In the genomic region with DNA sequence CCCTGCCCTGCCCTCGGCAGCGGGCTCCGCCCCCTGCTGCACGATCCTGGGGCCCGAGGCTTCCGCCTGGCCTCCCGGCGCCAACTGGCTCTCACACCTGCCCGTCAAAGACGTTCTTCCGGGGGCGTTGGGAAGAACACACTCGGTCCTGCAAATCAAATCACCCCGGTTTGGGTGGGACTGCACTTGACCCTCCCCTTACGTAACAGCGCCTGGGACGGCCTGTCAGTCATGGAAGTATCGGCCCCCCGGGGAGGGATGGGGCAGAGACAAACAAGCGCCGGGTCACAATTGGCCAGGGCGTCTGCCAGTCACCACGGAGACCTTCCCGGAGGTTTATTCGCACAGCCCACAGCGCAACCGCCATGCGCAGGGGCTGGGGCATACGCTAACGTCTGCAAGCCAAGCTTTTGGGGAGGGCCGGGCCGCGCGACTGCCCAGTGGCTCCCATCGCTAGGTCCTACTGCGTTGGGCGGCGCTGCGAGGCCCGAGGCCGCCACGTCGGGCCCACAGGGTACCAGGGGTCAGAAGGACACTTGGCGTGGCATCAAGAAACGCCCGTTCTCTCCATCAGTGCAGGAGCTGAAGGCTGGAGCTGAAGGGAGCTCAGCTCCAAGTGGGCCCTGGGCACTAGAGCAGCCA, we compare ENCODE assay signal across 8 cellular contexts. TPM values are rescaled to one million over a fixed set of nuclear protein-coding genes. Genes with fewer than 3 reads are reported as not detected.
DNase-seq lines count a peak whose midpoint lies in the region; ATAC-seq, FAIRE-seq and TF ChIP-seq lines count a peak whose summit lies in the region.

No MANE protein-coding gene starts in this region.

- H3K79me2 ChIP-seq in HepG2 (ENCODE audit: insufficient read depth, low read length): peaks cover 14% of the 10 kb centered on the region

- H3K4me3 Mint-ChIP-seq in CD4-positive, CD25-positive, alpha-beta regulatory T cell: peak overlapping the region; percentile 91 to 98 (median 93)

- FAIRE-seq in HepG2 (lab: Jason Lieb, UNC): peak; percentile 99

- H3K27me3 ChIP-seq in CD4-positive, CD25-positive, alpha-beta regulatory T cell (ENCODE audit: control insufficient read depth, insufficient read depth, low read length): no peaks in the 10 kb centered on the region
- no peaks in the 10 kb centered on the region; a peak in 1 of 5 replicates for H3K27me3 ChIP-seq in HepG2 (ENCODE audit: control insufficient read depth in 1 of 2, insufficient read depth in 2 of 2, low read length in 2 of 2)

- peaks cover 15% of the 10 kb centered on the region for H3K36me3 ChIP-seq in CD4-positive, CD25-positive, alpha-beta regulatory T cell (ENCODE audit: control insufficient read depth, insufficient read depth, low read length)
- peaks cover 0 to 4% of the 10 kb centered on the region in 2 experiments; a peak in 1 of 5 replicates for H3K36me3 ChIP-seq in HepG2 (replicated peaks in 1 of 2; ENCODE audit: control insufficient read depth in 1 of 2, insufficient read depth in 2 of 2, low read length in 2 of 2)

- peak; percentile 86 to 96 for TF ChIP-seq POLR2A in HepG2 (IDR thresholded peaks at IDR 0.05; ENCODE audit: insufficient read depth in 1 of 2, low read depth in 2 of 2, low read length in 2 of 2)

- no peak for TF ChIP-seq RAD21 in HepG2 (CRISPR knock-in tag; IDR thresholded peaks at IDR 0.05)

- peaks cover 52% of the 10 kb centered on the region for H3K4me1 ChIP-seq in CD4-positive, CD25-positive, alpha-beta regulatory T cell (ENCODE audit: control insufficient read depth, insufficient read depth, low read length, poor library complexity, severe bottlenecking)
- H3K4me1 ChIP-seq in HepG2 (ENCODE audit: insufficient read depth, low read length): peaks cover 26% of the 10 kb centered on the region

- peak overlapping the region; percentile 86 for H3K27ac ChIP-seq in CD4-positive, CD25-positive, alpha-beta regulatory T cell (ENCODE audit: insufficient read depth, low read length, poor library complexity, severe bottlenecking)
- H3K27ac ChIP-seq in HepG2 (ENCODE audit: extremely low read length, insufficient read depth, low read length): peak overlapping the region; percentile 71

- H3K4me2 ChIP-seq in HepG2 (ENCODE audit: low read depth, low read length): peak overlapping the region; percentile 97

- peaks cover 4% of the 10 kb centered on the region for H3K27me3 Mint-ChIP-seq in CD4-positive, CD25-positive, alpha-beta regulatory T cell

- no peak overlapping the region for H2AFZ ChIP-seq in HepG2 (ENCODE audit: low read length)

- H3K4me3 ChIP-seq in CD4-positive, CD25-positive, alpha-beta regulatory T cell (ENCODE audit: low read depth, low read length): peak overlapping the region; percentile 72
- peak overlapping the region; percentile 73 to 94 (median 92) for H3K4me3 ChIP-seq in HepG2 (replicated peaks in 1 of 3; ENCODE audit: insufficient read depth in 1 of 3, low read depth in 2 of 3, low read length in 3 of 3)

- H3K36me3 Mint-ChIP-seq in CD4-positive, CD25-positive, alpha-beta regulatory T cell: peaks cover 13% of the 10 kb centered on the region

- POLR2A ChIA-PET in HepG2 (lab: Yijun Ruan, JAX): interaction anchor here (0.6 to 2.5 kb wide), 15 partner anchors 8 to 782 kb away, joined by 3 to 23 read pairs (median 3); a partner anchor contains a TSS

- no peaks in the 10 kb centered on the region for H3K9me3 ChIP-seq in CD4-positive, CD25-positive, alpha-beta regulatory T cell (ENCODE audit: control insufficient read depth in 2 of 2, low read length in 2 of 2)
- H3K9me3 ChIP-seq in HepG2 (ENCODE audit: low read length): no peaks in the 10 kb centered on the region

- peak overlapping the region; percentile 73 for H3K9ac ChIP-seq in HepG2 (ENCODE audit: insufficient read depth, low read depth, low read length)

- intact Hi-C loops in HepG2 (cut with micrococcal nuclease; ENCODE audit: unreplicated experiment): no loop called here

- H4K20me1 ChIP-seq in HepG2 (ENCODE audit: insufficient read depth, low read length): no peaks in the 10 kb centered on the region

- no TSS peak for BruUV-seq in HepG2 (replicated peaks; lab: Mats Ljungman, UMichigan)

- peaks cover 0 to 2% (median 0%) of the 10 kb centered on the region in 7 donors for H3K9me3 Mint-ChIP-seq in CD4-positive, CD25-positive, alpha-beta regulatory T cell

- CTCF ChIA-PET in HepG2 (lab: Yijun Ruan, JAX; ENCODE audit: low intra/inter-chr PET ratio, low total read pairs): interaction anchor here (1.3 kb wide), 1 partner anchor 44 kb away, joined by 3 read pairs; no protein-coding TSS in a partner anchor

- peak overlapping the region; percentile 77 to 92 (median 88) for H3K27ac Mint-ChIP-seq in CD4-positive, CD25-positive, alpha-beta regulatory T cell

- H3K4me1 Mint-ChIP-seq in CD4-positive, CD25-positive, alpha-beta regulatory T cell: peaks cover 17 to 56% (median 36%) of the 10 kb centered on the region in 4 donors

- DNase-seq in CD4-positive, CD25-positive, alpha-beta regulatory T cell: peak; percentile 100
- DNase-seq in NCI-H774 (lab: John Stamatoyannopoulos, UW): peak; percentile 99
- DNase-seq in activated CD4-positive, alpha-beta T cell treated with anti-CD3 and anti-CD28 coated beads, Interleukin-2, amount 50 U/mL, for 48 hours: peak; percentile 100
- DNase-seq in dermis blood vessel endothelial cell: peak; percentile 100
- DNase-seq in HepG2 (ENCODE audit: low spot score): peak; percentile 100
- DNase-seq in stimulated activated CD4-positive, alpha-beta T cell treated with anti-CD3 and anti-CD28 coated beads, Interleukin-2, amount 100 ng/mL, for 48 hours: peak; percentile 98 to 99

- in situ Hi-C loops in HepG2 (cut with HindIII; ENCODE audit: extremely low pct_ligation_motif_present, low pct_unique_long_range_greater_than_20kb): no loop called here

- peak; percentile 91 to 94 for ATAC-seq in CD4-positive, CD25-positive, alpha-beta regulatory T cell (ENCODE audit: low read depth in 2 of 2)
- peak; percentile 95 for ATAC-seq in GM19438 (IDR thresholded peaks at IDR 0.05; ENCODE audit: low read depth, unreplicated experiment)
- peak; percentile 96 for ATAC-seq in HG03571 (IDR thresholded peaks at IDR 0.05; ENCODE audit: unreplicated experiment)
- peak; percentile 93 for ATAC-seq in HepG2

- peak; percentile 46 for TF ChIP-seq CTCF in HepG2 (CRISPR knock-in tag; IDR thresholded peaks at IDR 0.05)

- WGBS in HepG2 (ENCODE audit: low lambda C conversion rate): 0% methylated on average over 14 of the region's 46 CpGs

- TF ChIP-seq EP300 in HepG2 (IDR thresholded peaks at IDR 0.05; ENCODE audit: low read depth in 2 of 2, low read length in 2 of 2) (peak; percentile 40 to 52; a peak in 2 of 4 replicates), HepG2 (CRISPR knock-in tag; IDR thresholded peaks at IDR 0.05; ENCODE audit: borderline replicate concordance) (no peak)

TF ChIP-seq in HepG2, 621 proteins besides CTCF, POLR2A, EP300 and RAD21 (continues in another document):
- peak; percentile 80; the same call in 1 of the 2 replicates for TF ChIP-seq GFI1 (CRISPR knock-in tag; IDR thresholded peaks at IDR 0.05; ENCODE audit: borderline replicate concordance)
- TF ChIP-seq ONECUT2 (CRISPR knock-in tag; IDR thresholded peaks at IDR 0.05): no peak
- TF ChIP-seq RXRB (CRISPR knock-in tag; IDR thresholded peaks at IDR 0.05; ENCODE audit: borderline replicate concordance): peak; percentile 81
- TF ChIP-seq PHF20 (CRISPR knock-in tag; IDR thresholded peaks at IDR 0.05): peak; percentile 76

RNA-seq across cellular contexts. Expression of a gene that starts 0.4 kb away (rescaled TPM):
- 60.0 TPM for total RNA-seq in CD4-positive, CD25-positive, alpha-beta regulatory T cell
- polyA plus RNA-seq in CD4-positive, CD25-positive, alpha-beta regulatory T cell: 100 to 1,000 TPM in 1 of 4 donors, 10 to 100 TPM in 3; 74.1 to 109 (median 83.7) TPM
- total RNA-seq in dermis blood vessel endothelial cell (49.0 and 56.4 TPM in 2 replicates), HepG2 (2016; rRNA removed; fragmentation: Illumina TruSeq; extraction: Trizol) (28.8 and 30.1 TPM in 2 replicates)
- 18.8 and 20.7 TPM in 2 replicates for total RNA-seq in HepG2 (2016; cell fraction: cytosol; rRNA removed; fragmentation: Illumina TruSeq; extraction: Trizol; ENCODE audit: low read depth)
- total RNA-seq in HepG2 (2016; cell fraction: insoluble cytoplasmic fraction; rRNA removed; fragmentation: Illumina TruSeq; extraction: Trizol): 24.2 and 33.8 TPM in 2 replicates
- total RNA-seq in HepG2 (2016; cell fraction: membrane; rRNA removed; fragmentation: Illumina TruSeq; extraction: Trizol): 35.6 and 35.7 TPM in 2 replicates
- total RNA-seq in HepG2 (2016; cell fraction: nucleus; rRNA removed; fragmentation: Illumina TruSeq; extraction: Trizol): 28.0 and 29.0 TPM in 2 replicates
- polyA plus RNA-seq in HepG2 (2011; rRNA removed): 45.6 and 49.0 TPM in 2 replicates
- polyA plus RNA-seq in HepG2 (2011; cell fraction: cytosol; rRNA removed): 19.8 and 29.5 TPM in 2 replicates
- polyA plus RNA-seq in HepG2 (2011; cell fraction: nucleus; rRNA removed): 68.8 and 72.6 TPM in 2 replicates
- 28.1 and 33.7 TPM in 2 replicates for polyA plus RNA-seq in HepG2 (2012)
- polyA plus RNA-seq in HepG2 (2016; cell fraction: cytosol; fragmentation: Illumina TruSeq; extraction: Trizol; ENCODE audit: low read depth): 22.4 and 30.5 TPM in 2 replicates
- 30.0 and 31.0 TPM in 2 replicates for polyA plus RNA-seq in HepG2 (2016; cell fraction: insoluble cytoplasmic fraction; fragmentation: Illumina TruSeq; extraction: Trizol; ENCODE audit: low read depth)
- 35.3 and 37.7 TPM in 2 replicates for polyA plus RNA-seq in HepG2 (2016; cell fraction: membrane; fragmentation: Illumina TruSeq; extraction: Trizol; ENCODE audit: low read depth)
- polyA plus RNA-seq in HepG2 (2016; cell fraction: nucleus; fragmentation: Illumina TruSeq; extraction: Trizol; ENCODE audit: insufficient read depth, low read depth): 58.4 and 63.0 TPM in 2 replicates
- polyA minus RNA-seq in HepG2 (2011; rRNA and poly(A)+ RNA removed; ENCODE audit: low replicate concordance): 19.4 and 24.5 TPM in 2 replicates
- polyA minus RNA-seq in HepG2 (2011; cell fraction: cytosol; rRNA and poly(A)+ RNA removed): 15.7 and 17.4 TPM in 2 replicates
- 43.4 and 69.0 TPM in 2 replicates for polyA minus RNA-seq in HepG2 (2011; cell fraction: nucleus; rRNA and poly(A)+ RNA removed)

Comparison
In these comparisons a context has a peak if more than half of its experiments do, and no peak if none do; other contexts are left out.
1. Peak in every context shown above with its lines: DNase-seq, ATAC-seq, H3K4me3 ChIP-seq and H3K27ac ChIP-seq.